ENCODE assay signal across 12 cellular contexts in the genomic region with DNA sequence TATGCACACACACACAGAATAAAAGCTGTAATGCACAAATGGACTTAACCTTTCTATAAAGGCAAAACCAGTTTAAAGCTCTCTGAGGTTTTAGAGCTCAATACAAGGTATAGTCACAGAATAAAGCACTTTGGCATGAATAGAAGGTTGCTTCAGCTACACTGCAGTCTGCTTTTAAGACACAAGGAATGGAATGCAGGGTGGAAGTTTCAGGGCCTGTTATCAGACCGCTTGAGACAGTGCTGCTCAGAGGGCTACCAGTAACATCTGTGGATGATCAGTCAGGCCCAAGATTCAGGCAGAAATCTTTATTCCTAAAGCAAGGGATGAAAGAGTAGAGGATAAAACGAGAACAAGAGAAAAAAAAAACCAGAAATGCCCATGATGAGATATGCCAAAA. TPM values are rescaled to one million over a fixed set of nuclear protein-coding genes. Genes with fewer than 3 reads are reported as not detected.
DNase-seq lines count a peak whose midpoint lies in the region; ATAC-seq and TF ChIP-seq lines count a peak whose summit lies in the region.
"Had no signal": no experiment of that assay in that cellular context is flagged by ENCODE, and none has a peak within 500 bp of the region (broad histone marks: within the 10 kb centered on the region; RNA-seq: fewer than 3 reads in every experiment).

No MANE protein-coding gene starts in this region.

- H3K4me1 Mint-ChIP-seq in activated T-cell treated with anti-CD3 and anti-CD28 coated beads, Interleukin-2, amount 50 U/mL, for 72 hours (ENCODE audit: low read depth) = peaks cover 72% of the 10 kb centered on the region
- H3K4me1 Mint-ChIP-seq in activated B cell treated with CpG ODN at 0.5 μM for 24 hours = peaks cover 69% of the 10 kb centered on the region
- H3K4me1 Mint-ChIP-seq in stimulated activated effector memory CD8-positive, alpha-beta T cell treated with anti-CD3 and anti-CD28 coated beads, Interleukin-12 subunit alpha, Interleukin-12 subunit beta, amount 100 ng/mL, for 72 hours = peaks cover 51% of the 10 kb centered on the region

- H3K4me3 Mint-ChIP-seq in activated T-cell treated with anti-CD3 and anti-CD28 coated beads, Interleukin-2, amount 50 U/mL, for 72 hours = no peak overlapping the region
- H3K4me3 Mint-ChIP-seq in activated B cell treated with CpG ODN at 0.5 μM for 24 hours = no peak overlapping the region
- no peak overlapping the region for H3K4me3 Mint-ChIP-seq in stimulated activated effector memory CD8-positive, alpha-beta T cell treated with anti-CD3 and anti-CD28 coated beads, Interleukin-12 subunit alpha, Interleukin-12 subunit beta, amount 100 ng/mL, for 72 hours

- H3K27ac Mint-ChIP-seq in activated T-cell treated with anti-CD3 and anti-CD28 coated beads, Interleukin-2, amount 50 U/mL, for 72 hours = peak overlapping the region; percentile 74
- H3K27ac Mint-ChIP-seq in activated B cell treated with CpG ODN at 0.5 μM for 24 hours = peak overlapping the region; percentile 73
- H3K27ac Mint-ChIP-seq in stimulated activated effector memory CD8-positive, alpha-beta T cell treated with anti-CD3 and anti-CD28 coated beads, Interleukin-12 subunit alpha, Interleukin-12 subunit beta, amount 100 ng/mL, for 72 hours = peak overlapping the region; percentile 24

- ATAC-seq in activated T-cell treated with anti-CD3 and anti-CD28 coated beads, Interleukin-2, amount 50 U/mL, for 72 hours (replicated peaks in 1 of 2) = no peak
- ATAC-seq in activated B cell treated with CpG ODN at 0.5 μM for 24 hours (ENCODE audit: low read depth) = no peak
- no peak for ATAC-seq in stimulated activated effector memory CD8-positive, alpha-beta T cell treated with anti-CD3 and anti-CD28 coated beads, Interleukin-12 subunit alpha, Interleukin-12 subunit beta, amount 100 ng/mL, for 72 hours

- peaks cover 17 to 48% of the 10 kb centered on the region in 2 donors for H3K36me3 Mint-ChIP-seq in activated T-cell treated with anti-CD3 and anti-CD28 coated beads, Interleukin-2, amount 50 U/mL, for 72 hours (ENCODE audit: insufficient read depth in 2 of 2)
- peaks cover 91% of the 10 kb centered on the region for H3K36me3 Mint-ChIP-seq in activated B cell treated with CpG ODN at 0.5 μM for 24 hours (ENCODE audit: low read depth)
- H3K36me3 Mint-ChIP-seq in stimulated activated effector memory CD8-positive, alpha-beta T cell treated with anti-CD3 and anti-CD28 coated beads, Interleukin-12 subunit alpha, Interleukin-12 subunit beta, amount 100 ng/mL, for 72 hours = peaks cover 99% of the 10 kb centered on the region

- POLR2A ChIA-PET in activated B cell treated with CpG ODN at 0.5 μM for 24 hours (lab: Charles Lee) = interaction anchor here (0.7 kb wide), 1 partner anchor 13 kb away, joined by 3 read pairs; no protein-coding TSS in a partner anchor

- H3K9me3 Mint-ChIP-seq in activated T-cell treated with anti-CD3 and anti-CD28 coated beads, Interleukin-2, amount 50 U/mL, for 72 hours = no peaks in the 10 kb centered on the region
- H3K9me3 Mint-ChIP-seq in activated B cell treated with CpG ODN at 0.5 μM for 24 hours = no peaks in the 10 kb centered on the region
- no peaks in the 10 kb centered on the region for H3K9me3 Mint-ChIP-seq in stimulated activated effector memory CD8-positive, alpha-beta T cell treated with anti-CD3 and anti-CD28 coated beads, Interleukin-12 subunit alpha, Interleukin-12 subunit beta, amount 100 ng/mL, for 72 hours

- no peak overlapping the region for H3K4me3 ChIP-seq in fibroblast of the aortic adventitia (ENCODE audit: low read depth, low read length)

- intact Hi-C loops in activated B cell treated with CpG ODN at 0.5 μM for 24 hours (cut with micrococcal nuclease) = no loop called here

- TF ChIP-seq CTCF in activated B cell treated with CpG ODN at 0.5 μM for 24 hours (IDR thresholded peaks at IDR 0.05) = no peak
- TF ChIP-seq CTCF in fibroblast of the aortic adventitia (IDR thresholded peaks at IDR 0.05; ENCODE audit: insufficient read depth, low read length) = no peak

- no peaks in the 10 kb centered on the region for H3K27me3 Mint-ChIP-seq in activated T-cell treated with anti-CD3 and anti-CD28 coated beads, Interleukin-2, amount 50 U/mL, for 72 hours (ENCODE audit: low read depth)
- H3K27me3 Mint-ChIP-seq in activated B cell treated with CpG ODN at 0.5 μM for 24 hours = no peaks in the 10 kb centered on the region

- CTCF ChIA-PET in activated B cell treated with CpG ODN at 0.5 μM for 24 hours (lab: Charles Lee) = no interaction called here

- no peak for DNase-seq in activated T-cell treated with anti-CD3 and anti-CD28 coated beads, Interleukin-2, amount 50 U/mL, for 72 hours
- DNase-seq in activated T-cell treated with anti-CD3 and anti-CD28 coated beads, Interleukin-2, amount 50 U/mL, for 1 hour = no peak
- DNase-seq in activated B cell treated with CpG ODN at 0.5 μM for 24 hours = no peak
- DNase-seq in fibroblast of the aortic adventitia (ENCODE audit: low read depth) = peak; percentile 77
- DNase-seq in stimulated activated effector memory CD8-positive, alpha-beta T cell treated with anti-CD3 and anti-CD28 coated beads, Interleukin-12 subunit alpha, Interleukin-12 subunit beta, amount 100 ng/mL, for 72 hours (ENCODE audit: low spot score in 2 of 2) = no peak
- DNase-seq in NCI-H748 treated with DMSO at 0.1 percent for 48 hours (lab: John Stamatoyannopoulos, UW) = no peak
- no peak for DNase-seq in NCI-H1930 (lab: John Stamatoyannopoulos, UW)
- DNase-seq in NCI-H446 treated with DMSO at 0.1 percent for 48 hours (lab: John Stamatoyannopoulos, UW) = no peak
- DNase-seq: activated CD4-positive, CD25-positive, alpha-beta regulatory T cell treated with anti-CD3 and anti-CD28 coated beads, Interleukin-2, amount 50 U/mL, for 72 hours; activated effector memory CD4-positive, alpha-beta T cell treated with Interleukin-2 at 50 U/mL for 16 hours; NCI-H2171 treated with DMSO at 0.1 percent for 48 hours; occipital lobe had no signal

RNA-seq across cellular contexts. Expression of a gene that starts 46.7 kb away (rescaled TPM):
- 100 to 1,000 TPM; 385 to 504 TPM for total RNA-seq in activated T-cell treated with anti-CD3 and anti-CD28 coated beads, Interleukin-2, amount 50 U/mL, for 72 hours
- total RNA-seq in activated B cell treated with CpG ODN at 0.5 μM for 24 hours (1,441 and 1,546 TPM in 2 replicates), fibroblast of the aortic adventitia (ENCODE audit: low replicate concordance) (242 and 458 TPM in 2 replicates)

Comparison
In these comparisons a context has a peak if more than half of its experiments do, and no peak if none do; other contexts are left out.
1. H3K27ac Mint-ChIP-seq: peak in every context shown above with its lines; median percentile 74 in activated T-cell treated with anti-CD3 and anti-CD28 coated beads, Interleukin-2, amount 50 U/mL, for 72 hours; 73 in activated B cell treated with CpG ODN at 0.5 μM for 24 hours; 24 in stimulated activated effector memory CD8-positive, alpha-beta T cell treated with anti-CD3 and anti-CD28 coated beads, Interleukin-12 subunit alpha, Interleukin-12 subunit beta, amount 100 ng/mL, for 72 hours.